ENCODE assay signal across 1 cellular context in the genomic region with DNA sequence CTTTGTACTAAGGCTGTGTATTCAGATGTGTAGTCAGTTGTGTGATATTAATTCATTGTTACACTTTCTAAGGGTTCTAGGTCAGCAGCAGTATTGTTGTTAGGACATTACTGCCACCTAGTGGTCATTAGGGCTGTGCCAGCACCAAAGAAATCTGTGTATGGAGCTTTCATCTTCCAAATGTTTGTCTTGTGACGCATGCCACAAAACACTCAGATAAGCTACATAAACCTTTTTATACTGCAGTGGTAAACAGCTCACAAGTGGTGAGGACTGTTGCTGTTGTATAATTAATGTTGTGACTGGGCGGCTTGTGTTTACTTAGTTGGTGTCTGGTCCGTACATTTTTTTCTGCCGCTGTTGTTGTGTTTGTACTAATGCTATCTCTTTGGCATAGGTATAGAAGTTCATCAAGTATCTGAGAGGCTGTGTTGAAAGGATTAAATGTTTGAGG.
TF ChIP-seq lines count a peak whose summit lies in the region.

No MANE protein-coding gene starts in this region.

TF ChIP-seq in HepG2, 621 proteins besides CTCF, POLR2A, EP300 and RAD21 (continued from another document and continues in another):
- TF ChIP-seq, protein P1, sequence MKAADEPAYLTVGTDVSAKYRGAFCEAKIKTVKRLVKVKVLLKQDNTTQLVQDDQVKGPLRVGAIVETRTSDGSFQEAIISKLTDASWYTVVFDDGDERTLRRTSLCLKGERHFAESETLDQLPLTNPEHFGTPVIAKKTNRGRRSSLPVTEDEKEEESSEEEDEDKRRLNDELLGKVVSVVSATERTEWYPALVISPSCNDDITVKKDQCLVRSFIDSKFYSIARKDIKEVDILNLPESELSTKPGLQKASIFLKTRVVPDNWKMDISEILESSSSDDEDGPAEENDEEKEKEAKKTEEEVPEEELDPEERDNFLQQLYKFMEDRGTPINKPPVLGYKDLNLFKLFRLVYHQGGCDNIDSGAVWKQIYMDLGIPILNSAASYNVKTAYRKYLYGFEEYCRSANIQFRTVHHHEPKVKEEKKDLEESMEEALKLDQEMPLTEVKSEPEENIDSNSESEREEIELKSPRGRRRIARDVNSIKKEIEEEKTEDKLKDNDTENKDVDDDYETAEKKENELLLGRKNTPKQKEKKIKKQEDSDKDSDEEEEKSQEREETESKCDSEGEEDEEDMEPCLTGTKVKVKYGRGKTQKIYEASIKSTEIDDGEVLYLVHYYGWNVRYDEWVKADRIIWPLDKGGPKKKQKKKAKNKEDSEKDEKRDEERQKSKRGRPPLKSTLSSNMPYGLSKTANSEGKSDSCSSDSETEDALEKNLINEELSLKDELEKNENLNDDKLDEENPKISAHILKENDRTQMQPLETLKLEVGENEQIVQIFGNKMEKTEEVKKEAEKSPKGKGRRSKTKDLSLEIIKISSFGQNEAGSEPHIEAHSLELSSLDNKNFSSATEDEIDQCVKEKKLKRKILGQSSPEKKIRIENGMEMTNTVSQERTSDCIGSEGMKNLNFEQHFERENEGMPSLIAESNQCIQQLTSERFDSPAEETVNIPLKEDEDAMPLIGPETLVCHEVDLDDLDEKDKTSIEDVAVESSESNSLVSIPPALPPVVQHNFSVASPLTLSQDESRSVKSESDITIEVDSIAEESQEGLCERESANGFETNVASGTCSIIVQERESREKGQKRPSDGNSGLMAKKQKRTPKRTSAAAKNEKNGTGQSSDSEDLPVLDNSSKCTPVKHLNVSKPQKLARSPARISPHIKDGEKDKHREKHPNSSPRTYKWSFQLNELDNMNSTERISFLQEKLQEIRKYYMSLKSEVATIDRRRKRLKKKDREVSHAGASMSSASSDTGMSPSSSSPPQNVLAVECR (CRISPR knock-in tag; IDR thresholded peaks at IDR 0.05; ENCODE audit: borderline replicate concordance), result peak; percentile 32; the same call in 1 of the 2 replicates
- no peak for TF ChIP-seq WIZ (CRISPR knock-in tag; IDR thresholded peaks at IDR 0.05)
- 0 out of 2 replicates have a peak, but pooled peaks have one; percentile 23 for TF ChIP-seq MIER3 (CRISPR knock-in tag; IDR thresholded peaks at IDR 0.05; ENCODE audit: borderline replicate concordance)
- TF ChIP-seq ZNF329 (CRISPR knock-in tag; IDR thresholded peaks at IDR 0.05; ENCODE audit: low read depth), result no peak
- peak; percentile 66; the same call in 1 of the 2 replicates for TF ChIP-seq FOSL1 (CRISPR knock-in tag; IDR thresholded peaks at IDR 0.05; ENCODE audit: borderline replicate concordance)
- TF ChIP-seq FOXP1 (IDR thresholded peaks at IDR 0.05), result peak; percentile 96
- TF ChIP-seq FOXP1 (CRISPR knock-in tag; IDR thresholded peaks at IDR 0.05), result peak; percentile 99
- TF ChIP-seq, protein P2, sequence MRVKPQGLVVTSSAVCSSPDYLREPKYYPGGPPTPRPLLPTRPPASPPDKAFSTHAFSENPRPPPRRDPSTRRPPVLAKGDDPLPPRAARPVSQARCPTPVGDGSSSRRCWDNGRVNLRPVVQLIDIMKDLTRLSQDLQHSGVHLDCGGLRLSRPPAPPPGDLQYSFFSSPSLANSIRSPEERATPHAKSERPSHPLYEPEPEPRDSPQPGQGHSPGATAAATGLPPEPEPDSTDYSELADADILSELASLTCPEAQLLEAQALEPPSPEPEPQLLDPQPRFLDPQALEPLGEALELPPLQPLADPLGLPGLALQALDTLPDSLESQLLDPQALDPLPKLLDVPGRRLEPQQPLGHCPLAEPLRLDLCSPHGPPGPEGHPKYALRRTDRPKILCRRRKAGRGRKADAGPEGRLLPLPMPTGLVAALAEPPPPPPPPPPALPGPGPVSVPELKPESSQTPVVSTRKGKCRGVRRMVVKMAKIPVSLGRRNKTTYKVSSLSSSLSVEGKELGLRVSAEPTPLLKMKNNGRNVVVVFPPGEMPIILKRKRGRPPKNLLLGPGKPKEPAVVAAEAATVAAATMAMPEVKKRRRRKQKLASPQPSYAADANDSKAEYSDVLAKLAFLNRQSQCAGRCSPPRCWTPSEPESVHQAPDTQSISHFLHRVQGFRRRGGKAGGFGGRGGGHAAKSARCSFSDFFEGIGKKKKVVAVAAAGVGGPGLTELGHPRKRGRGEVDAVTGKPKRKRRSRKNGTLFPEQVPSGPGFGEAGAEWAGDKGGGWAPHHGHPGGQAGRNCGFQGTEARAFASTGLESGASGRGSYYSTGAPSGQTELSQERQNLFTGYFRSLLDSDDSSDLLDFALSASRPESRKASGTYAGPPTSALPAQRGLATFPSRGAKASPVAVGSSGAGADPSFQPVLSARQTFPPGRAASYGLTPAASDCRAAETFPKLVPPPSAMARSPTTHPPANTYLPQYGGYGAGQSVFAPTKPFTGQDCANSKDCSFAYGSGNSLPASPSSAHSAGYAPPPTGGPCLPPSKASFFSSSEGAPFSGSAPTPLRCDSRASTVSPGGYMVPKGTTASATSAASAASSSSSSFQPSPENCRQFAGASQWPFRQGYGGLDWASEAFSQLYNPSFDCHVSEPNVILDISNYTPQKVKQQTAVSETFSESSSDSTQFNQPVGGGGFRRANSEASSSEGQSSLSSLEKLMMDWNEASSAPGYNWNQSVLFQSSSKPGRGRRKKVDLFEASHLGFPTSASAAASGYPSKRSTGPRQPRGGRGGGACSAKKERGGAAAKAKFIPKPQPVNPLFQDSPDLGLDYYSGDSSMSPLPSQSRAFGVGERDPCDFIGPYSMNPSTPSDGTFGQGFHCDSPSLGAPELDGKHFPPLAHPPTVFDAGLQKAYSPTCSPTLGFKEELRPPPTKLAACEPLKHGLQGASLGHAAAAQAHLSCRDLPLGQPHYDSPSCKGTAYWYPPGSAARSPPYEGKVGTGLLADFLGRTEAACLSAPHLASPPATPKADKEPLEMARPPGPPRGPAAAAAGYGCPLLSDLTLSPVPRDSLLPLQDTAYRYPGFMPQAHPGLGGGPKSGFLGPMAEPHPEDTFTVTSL (CRISPR knock-in tag; IDR thresholded peaks at IDR 0.05; ENCODE audit: borderline replicate concordance), result peak; percentile 65; the same call in 1 of the 2 replicates
- TF ChIP-seq ZNF446 (CRISPR knock-in tag; IDR thresholded peaks at IDR 0.05), result no peak
- no peak for TF ChIP-seq ZNF563 (CRISPR knock-in tag; IDR thresholded peaks at IDR 0.05)
- TF ChIP-seq, protein P3, sequence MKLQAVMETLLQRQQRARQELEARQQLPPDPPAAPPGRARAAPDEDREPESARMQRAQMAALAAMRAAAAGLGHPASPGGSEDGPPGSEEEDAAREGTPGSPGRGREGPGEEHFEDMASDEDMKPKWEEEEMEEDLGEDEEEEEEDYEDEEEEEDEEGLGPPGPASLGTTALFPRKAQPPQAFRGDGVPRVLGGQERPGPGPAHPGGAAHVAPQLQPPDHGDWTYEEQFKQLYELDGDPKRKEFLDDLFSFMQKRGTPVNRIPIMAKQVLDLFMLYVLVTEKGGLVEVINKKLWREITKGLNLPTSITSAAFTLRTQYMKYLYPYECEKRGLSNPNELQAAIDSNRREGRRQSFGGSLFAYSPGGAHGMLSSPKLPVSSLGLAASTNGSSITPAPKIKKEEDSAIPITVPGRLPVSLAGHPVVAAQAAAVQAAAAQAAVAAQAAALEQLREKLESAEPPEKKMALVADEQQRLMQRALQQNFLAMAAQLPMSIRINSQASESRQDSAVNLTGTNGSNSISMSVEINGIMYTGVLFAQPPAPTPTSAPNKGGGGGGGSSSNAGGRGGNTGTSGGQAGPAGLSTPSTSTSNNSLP (IDR thresholded peaks at IDR 0.05; ENCODE audit: low read depth, low read length), result peak; percentile 92
- TF ChIP-seq SMAD3 (CRISPR knock-in tag; IDR thresholded peaks at IDR 0.05), result no peak
- TF ChIP-seq, protein P4, sequence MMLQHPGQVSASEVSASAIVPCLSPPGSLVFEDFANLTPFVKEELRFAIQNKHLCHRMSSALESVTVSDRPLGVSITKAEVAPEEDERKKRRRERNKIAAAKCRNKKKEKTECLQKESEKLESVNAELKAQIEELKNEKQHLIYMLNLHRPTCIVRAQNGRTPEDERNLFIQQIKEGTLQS (CRISPR knock-in tag; IDR thresholded peaks at IDR 0.05), result no peak
- TF ChIP-seq PHF20 (CRISPR knock-in tag; IDR thresholded peaks at IDR 0.05), result no peak
- TF ChIP-seq DNMT3B (CRISPR knock-in tag; conservative IDR thresholded peaks at IDR 0.05), result 0 out of 2 replicates have a peak, but pooled peaks have one; percentile 62
- TF ChIP-seq HNRNPUL1 (IDR thresholded peaks at IDR 0.05; ENCODE audit: low read depth, low read length), result no peak
- TF ChIP-seq NKX3-1 (CRISPR knock-in tag; IDR thresholded peaks at IDR 0.05), result 0 out of 2 replicates have a peak, but pooled peaks have one; percentile 31
- no peak for TF ChIP-seq ZNF547 (CRISPR knock-in tag; IDR thresholded peaks at IDR 0.05)
- TF ChIP-seq SUZ12 (IDR thresholded peaks at IDR 0.05; ENCODE audit: low read depth, low read length), result no peak
- TF ChIP-seq, protein P5, sequence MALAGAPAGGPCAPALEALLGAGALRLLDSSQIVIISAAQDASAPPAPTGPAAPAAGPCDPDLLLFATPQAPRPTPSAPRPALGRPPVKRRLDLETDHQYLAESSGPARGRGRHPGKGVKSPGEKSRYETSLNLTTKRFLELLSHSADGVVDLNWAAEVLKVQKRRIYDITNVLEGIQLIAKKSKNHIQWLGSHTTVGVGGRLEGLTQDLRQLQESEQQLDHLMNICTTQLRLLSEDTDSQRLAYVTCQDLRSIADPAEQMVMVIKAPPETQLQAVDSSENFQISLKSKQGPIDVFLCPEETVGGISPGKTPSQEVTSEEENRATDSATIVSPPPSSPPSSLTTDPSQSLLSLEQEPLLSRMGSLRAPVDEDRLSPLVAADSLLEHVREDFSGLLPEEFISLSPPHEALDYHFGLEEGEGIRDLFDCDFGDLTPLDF (CRISPR knock-in tag; IDR thresholded peaks at IDR 0.05), result no peak
- peak; percentile 69; the same call in 1 of the 2 replicates for TF ChIP-seq FOXJ3 (CRISPR knock-in tag; IDR thresholded peaks at IDR 0.05; ENCODE audit: borderline replicate concordance)
- peak; percentile 63 for TF ChIP-seq CREM (IDR thresholded peaks at IDR 0.05)
- TF ChIP-seq CREM (CRISPR knock-in tag; IDR thresholded peaks at IDR 0.05), result no peak
- TF ChIP-seq FOXO1 (CRISPR knock-in tag; IDR thresholded peaks at IDR 0.05), result peak; percentile 67; the same call in 1 of the 2 replicates
- no peak for TF ChIP-seq NR2F1 (CRISPR knock-in tag; IDR thresholded peaks at IDR 0.05)
- TF ChIP-seq BRCA1 (CRISPR knock-in tag; IDR thresholded peaks at IDR 0.05), result no peak
- TF ChIP-seq ISL2 (CRISPR knock-in tag; IDR thresholded peaks at IDR 0.05), result peak; percentile 50; the same call in 1 of the 2 replicates
- TF ChIP-seq ZSCAN9 (CRISPR knock-in tag; IDR thresholded peaks at IDR 0.05; ENCODE audit: borderline replicate concordance), result no peak
- TF ChIP-seq, protein P6, sequence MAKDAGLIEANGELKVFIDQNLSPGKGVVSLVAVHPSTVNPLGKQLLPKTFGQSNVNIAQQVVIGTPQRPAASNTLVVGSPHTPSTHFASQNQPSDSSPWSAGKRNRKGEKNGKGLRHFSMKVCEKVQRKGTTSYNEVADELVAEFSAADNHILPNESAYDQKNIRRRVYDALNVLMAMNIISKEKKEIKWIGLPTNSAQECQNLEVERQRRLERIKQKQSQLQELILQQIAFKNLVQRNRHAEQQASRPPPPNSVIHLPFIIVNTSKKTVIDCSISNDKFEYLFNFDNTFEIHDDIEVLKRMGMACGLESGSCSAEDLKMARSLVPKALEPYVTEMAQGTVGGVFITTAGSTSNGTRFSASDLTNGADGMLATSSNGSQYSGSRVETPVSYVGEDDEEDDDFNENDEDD (CRISPR knock-in tag; IDR thresholded peaks at IDR 0.05; ENCODE audit: borderline replicate concordance), result no peak
- no peak for TF ChIP-seq ZNF333 (CRISPR knock-in tag; IDR thresholded peaks at IDR 0.05; ENCODE audit: borderline replicate concordance)
- TF ChIP-seq KAT8 (CRISPR knock-in tag; IDR thresholded peaks at IDR 0.05), result 0 out of 2 replicates have a peak, but pooled peaks have one; percentile 33
- TF ChIP-seq BRD4 (CRISPR knock-in tag; IDR thresholded peaks at IDR 0.05), result no peak
- no peak for TF ChIP-seq FOXK1 (CRISPR knock-in tag; IDR thresholded peaks at IDR 0.05; ENCODE audit: borderline replicate concordance, low read depth)
- TF ChIP-seq MTF1 (CRISPR knock-in tag; IDR thresholded peaks at IDR 0.05), result no peak
- TF ChIP-seq RBFOX2 (IDR thresholded peaks at IDR 0.05; ENCODE audit: low read depth, low read length), result no peak
- TF ChIP-seq, protein P7, sequence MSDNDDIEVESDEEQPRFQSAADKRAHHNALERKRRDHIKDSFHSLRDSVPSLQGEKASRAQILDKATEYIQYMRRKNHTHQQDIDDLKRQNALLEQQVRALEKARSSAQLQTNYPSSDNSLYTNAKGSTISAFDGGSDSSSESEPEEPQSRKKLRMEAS (IDR thresholded peaks at IDR 0.05), result no peak
- TF ChIP-seq ZFP82 (CRISPR knock-in tag; IDR thresholded peaks at IDR 0.05; ENCODE audit: borderline replicate concordance), result no peak
- TF ChIP-seq TCF7 (IDR thresholded peaks at IDR 0.05; ENCODE audit: low read depth), result peak; percentile 61
- TF ChIP-seq, protein P8, sequence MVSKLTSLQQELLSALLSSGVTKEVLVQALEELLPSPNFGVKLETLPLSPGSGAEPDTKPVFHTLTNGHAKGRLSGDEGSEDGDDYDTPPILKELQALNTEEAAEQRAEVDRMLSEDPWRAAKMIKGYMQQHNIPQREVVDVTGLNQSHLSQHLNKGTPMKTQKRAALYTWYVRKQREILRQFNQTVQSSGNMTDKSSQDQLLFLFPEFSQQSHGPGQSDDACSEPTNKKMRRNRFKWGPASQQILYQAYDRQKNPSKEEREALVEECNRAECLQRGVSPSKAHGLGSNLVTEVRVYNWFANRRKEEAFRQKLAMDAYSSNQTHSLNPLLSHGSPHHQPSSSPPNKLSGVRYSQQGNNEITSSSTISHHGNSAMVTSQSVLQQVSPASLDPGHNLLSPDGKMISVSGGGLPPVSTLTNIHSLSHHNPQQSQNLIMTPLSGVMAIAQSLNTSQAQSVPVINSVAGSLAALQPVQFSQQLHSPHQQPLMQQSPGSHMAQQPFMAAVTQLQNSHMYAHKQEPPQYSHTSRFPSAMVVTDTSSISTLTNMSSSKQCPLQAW (CRISPR knock-in tag; IDR thresholded peaks at IDR 0.05), result no peak
- no peak for TF ChIP-seq NFE2 (CRISPR knock-in tag; IDR thresholded peaks at IDR 0.05)
- TF ChIP-seq YEATS4 (CRISPR knock-in tag; IDR thresholded peaks at IDR 0.05; ENCODE audit: borderline replicate concordance), result 0 out of 2 replicates have a peak, but pooled peaks have one; percentile 41
- no peak for TF ChIP-seq ZNF737 (CRISPR knock-in tag; IDR thresholded peaks at IDR 0.05; ENCODE audit: borderline replicate concordance)
- TF ChIP-seq ETV6 (CRISPR knock-in tag; conservative IDR thresholded peaks at IDR 0.05), result no peak
- no peak for TF ChIP-seq YY1 (IDR thresholded peaks at IDR 0.05; ENCODE audit: insufficient read depth, insufficient replicate concordance, low read depth, low read length)
- TF ChIP-seq, protein P9, sequence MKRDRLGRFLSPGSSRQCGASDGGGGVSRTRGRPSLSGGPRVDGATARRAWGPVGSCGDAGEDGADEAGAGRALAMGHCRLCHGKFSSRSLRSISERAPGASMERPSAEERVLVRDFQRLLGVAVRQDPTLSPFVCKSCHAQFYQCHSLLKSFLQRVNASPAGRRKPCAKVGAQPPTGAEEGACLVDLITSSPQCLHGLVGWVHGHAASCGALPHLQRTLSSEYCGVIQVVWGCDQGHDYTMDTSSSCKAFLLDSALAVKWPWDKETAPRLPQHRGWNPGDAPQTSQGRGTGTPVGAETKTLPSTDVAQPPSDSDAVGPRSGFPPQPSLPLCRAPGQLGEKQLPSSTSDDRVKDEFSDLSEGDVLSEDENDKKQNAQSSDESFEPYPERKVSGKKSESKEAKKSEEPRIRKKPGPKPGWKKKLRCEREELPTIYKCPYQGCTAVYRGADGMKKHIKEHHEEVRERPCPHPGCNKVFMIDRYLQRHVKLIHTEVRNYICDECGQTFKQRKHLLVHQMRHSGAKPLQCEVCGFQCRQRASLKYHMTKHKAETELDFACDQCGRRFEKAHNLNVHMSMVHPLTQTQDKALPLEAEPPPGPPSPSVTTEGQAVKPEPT (CRISPR knock-in tag; IDR thresholded peaks at IDR 0.05; ENCODE audit: low read depth), result no peak
- TF ChIP-seq SOX13 (IDR thresholded peaks at IDR 0.05), result no peak
- peak in 1 of 2 experiments; percentile 76; a peak in 2 of 4 replicates for TF ChIP-seq SOX13 (CRISPR knock-in tag; conservative IDR thresholded peaks at IDR 0.05 in 1 of 2, IDR thresholded peaks at IDR 0.05 in 1 of 2)
- TF ChIP-seq ZNF432 (CRISPR knock-in tag; IDR thresholded peaks at IDR 0.05; ENCODE audit: borderline replicate concordance), result no peak
